ENCODE assay signal across 1 cellular context in genomic region chr20:53769041-53769440, GRCh38.
TF ChIP-seq lines count a peak whose summit lies in the region.

No MANE protein-coding gene starts in this region.

TF ChIP-seq in HepG2, 621 proteins besides CTCF, POLR2A, EP300 and RAD21 (continued from another document and continues in another):
- TF ChIP-seq, protein P1, sequence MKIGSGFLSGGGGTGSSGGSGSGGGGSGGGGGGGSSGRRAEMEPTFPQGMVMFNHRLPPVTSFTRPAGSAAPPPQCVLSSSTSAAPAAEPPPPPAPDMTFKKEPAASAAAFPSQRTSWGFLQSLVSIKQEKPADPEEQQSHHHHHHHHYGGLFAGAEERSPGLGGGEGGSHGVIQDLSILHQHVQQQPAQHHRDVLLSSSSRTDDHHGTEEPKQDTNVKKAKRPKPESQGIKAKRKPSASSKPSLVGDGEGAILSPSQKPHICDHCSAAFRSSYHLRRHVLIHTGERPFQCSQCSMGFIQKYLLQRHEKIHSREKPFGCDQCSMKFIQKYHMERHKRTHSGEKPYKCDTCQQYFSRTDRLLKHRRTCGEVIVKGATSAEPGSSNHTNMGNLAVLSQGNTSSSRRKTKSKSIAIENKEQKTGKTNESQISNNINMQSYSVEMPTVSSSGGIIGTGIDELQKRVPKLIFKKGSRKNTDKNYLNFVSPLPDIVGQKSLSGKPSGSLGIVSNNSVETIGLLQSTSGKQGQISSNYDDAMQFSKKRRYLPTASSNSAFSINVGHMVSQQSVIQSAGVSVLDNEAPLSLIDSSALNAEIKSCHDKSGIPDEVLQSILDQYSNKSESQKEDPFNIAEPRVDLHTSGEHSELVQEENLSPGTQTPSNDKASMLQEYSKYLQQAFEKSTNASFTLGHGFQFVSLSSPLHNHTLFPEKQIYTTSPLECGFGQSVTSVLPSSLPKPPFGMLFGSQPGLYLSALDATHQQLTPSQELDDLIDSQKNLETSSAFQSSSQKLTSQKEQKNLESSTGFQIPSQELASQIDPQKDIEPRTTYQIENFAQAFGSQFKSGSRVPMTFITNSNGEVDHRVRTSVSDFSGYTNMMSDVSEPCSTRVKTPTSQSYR (CRISPR knock-in tag; IDR thresholded peaks at IDR 0.05; ENCODE audit: borderline replicate concordance), result 0 out of 2 replicates have a peak, but pooled peaks have one; percentile 39
- peak; percentile 35; the same call in 1 of the 2 replicates for TF ChIP-seq MAF1 (CRISPR knock-in tag; IDR thresholded peaks at IDR 0.05; ENCODE audit: borderline replicate concordance)
- peak; percentile 17 for TF ChIP-seq MED8 (CRISPR knock-in tag; IDR thresholded peaks at IDR 0.05; ENCODE audit: insufficient replicate concordance)
- TF ChIP-seq TMF1 (CRISPR knock-in tag; IDR thresholded peaks at IDR 0.05; ENCODE audit: low read depth), result no peak
- no peak for TF ChIP-seq ZNF3 (CRISPR knock-in tag; IDR thresholded peaks at IDR 0.05)
- no peak for TF ChIP-seq PRDM10 (CRISPR knock-in tag; IDR thresholded peaks at IDR 0.05; ENCODE audit: low read depth)
- no peak for TF ChIP-seq ZNF850 (CRISPR knock-in tag; conservative IDR thresholded peaks at IDR 0.05)
- TF ChIP-seq SRSF4 (IDR thresholded peaks at IDR 0.05; ENCODE audit: low read depth, low read length, poor library complexity, severe bottlenecking), result no peak
- TF ChIP-seq ARID4A (CRISPR knock-in tag; IDR thresholded peaks at IDR 0.05; ENCODE audit: borderline replicate concordance), result no peak; the same call in 1 of the 2 replicates
- TF ChIP-seq ZKSCAN8 (CRISPR knock-in tag; IDR thresholded peaks at IDR 0.05; ENCODE audit: borderline replicate concordance), result 0 out of 2 replicates have a peak, but pooled peaks have one; percentile 63
- no peak for TF ChIP-seq JUN (CRISPR knock-in tag; IDR thresholded peaks at IDR 0.05)
- peak; percentile 51; the same call in 1 of the 2 replicates for TF ChIP-seq HOXA3 (CRISPR knock-in tag; IDR thresholded peaks at IDR 0.05)
- TF ChIP-seq NR2F1 (CRISPR knock-in tag; IDR thresholded peaks at IDR 0.05), result no peak
- TF ChIP-seq FLYWCH1 (CRISPR knock-in tag; IDR thresholded peaks at IDR 0.05), result no peak
- TF ChIP-seq POGZ (CRISPR knock-in tag; IDR thresholded peaks at IDR 0.05), result peak; percentile 60; the same call in 1 of the 2 replicates
- no peak for TF ChIP-seq ZNF550 (CRISPR knock-in tag; IDR thresholded peaks at IDR 0.05; ENCODE audit: borderline replicate concordance)
- no peak for TF ChIP-seq ZNF574 (CRISPR knock-in tag; IDR thresholded peaks at IDR 0.05)
- TF ChIP-seq CEBPG (CRISPR knock-in tag; IDR thresholded peaks at IDR 0.05), result peak; percentile 51
- TF ChIP-seq SIX4 (CRISPR knock-in tag; IDR thresholded peaks at IDR 0.05), result peak; percentile 99
- TF ChIP-seq, protein P2, sequence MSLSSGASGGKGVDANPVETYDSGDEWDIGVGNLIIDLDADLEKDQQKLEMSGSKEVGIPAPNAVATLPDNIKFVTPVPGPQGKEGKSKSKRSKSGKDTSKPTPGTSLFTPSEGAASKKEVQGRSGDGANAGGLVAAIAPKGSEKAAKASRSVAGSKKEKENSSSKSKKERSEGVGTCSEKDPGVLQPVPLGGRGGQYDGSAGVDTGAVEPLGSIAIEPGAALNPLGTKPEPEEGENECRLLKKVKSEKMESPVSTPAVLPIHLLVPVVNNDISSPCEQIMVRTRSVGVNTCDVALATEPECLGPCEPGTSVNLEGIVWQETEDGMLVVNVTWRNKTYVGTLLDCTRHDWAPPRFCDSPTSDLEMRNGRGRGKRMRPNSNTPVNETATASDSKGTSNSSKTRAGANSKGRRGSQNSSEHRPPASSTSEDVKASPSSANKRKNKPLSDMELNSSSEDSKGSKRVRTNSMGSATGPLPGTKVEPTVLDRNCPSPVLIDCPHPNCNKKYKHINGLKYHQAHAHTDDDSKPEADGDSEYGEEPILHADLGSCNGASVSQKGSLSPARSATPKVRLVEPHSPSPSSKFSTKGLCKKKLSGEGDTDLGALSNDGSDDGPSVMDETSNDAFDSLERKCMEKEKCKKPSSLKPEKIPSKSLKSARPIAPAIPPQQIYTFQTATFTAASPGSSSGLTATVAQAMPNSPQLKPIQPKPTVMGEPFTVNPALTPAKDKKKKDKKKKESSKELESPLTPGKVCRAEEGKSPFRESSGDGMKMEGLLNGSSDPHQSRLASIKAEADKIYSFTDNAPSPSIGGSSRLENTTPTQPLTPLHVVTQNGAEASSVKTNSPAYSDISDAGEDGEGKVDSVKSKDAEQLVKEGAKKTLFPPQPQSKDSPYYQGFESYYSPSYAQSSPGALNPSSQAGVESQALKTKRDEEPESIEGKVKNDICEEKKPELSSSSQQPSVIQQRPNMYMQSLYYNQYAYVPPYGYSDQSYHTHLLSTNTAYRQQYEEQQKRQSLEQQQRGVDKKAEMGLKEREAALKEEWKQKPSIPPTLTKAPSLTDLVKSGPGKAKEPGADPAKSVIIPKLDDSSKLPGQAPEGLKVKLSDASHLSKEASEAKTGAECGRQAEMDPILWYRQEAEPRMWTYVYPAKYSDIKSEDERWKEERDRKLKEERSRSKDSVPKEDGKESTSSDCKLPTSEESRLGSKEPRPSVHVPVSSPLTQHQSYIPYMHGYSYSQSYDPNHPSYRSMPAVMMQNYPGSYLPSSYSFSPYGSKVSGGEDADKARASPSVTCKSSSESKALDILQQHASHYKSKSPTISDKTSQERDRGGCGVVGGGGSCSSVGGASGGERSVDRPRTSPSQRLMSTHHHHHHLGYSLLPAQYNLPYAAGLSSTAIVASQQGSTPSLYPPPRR (CRISPR knock-in tag; IDR thresholded peaks at IDR 0.05; ENCODE audit: borderline replicate concordance), result peak; percentile 58; the same call in 1 of the 2 replicates
- TF ChIP-seq ZNF737 (CRISPR knock-in tag; IDR thresholded peaks at IDR 0.05; ENCODE audit: borderline replicate concordance), result no peak
- no peak for TF ChIP-seq ZNF709 (CRISPR knock-in tag; IDR thresholded peaks at IDR 0.05)
- peak; percentile 65; the same call in 1 of the 2 replicates for TF ChIP-seq HDAC1 (CRISPR knock-in tag; IDR thresholded peaks at IDR 0.05)
- no peak; the same call in 1 of the 2 replicates for TF ChIP-seq SALL1 (CRISPR knock-in tag; IDR thresholded peaks at IDR 0.05)
- no peak for TF ChIP-seq ZNF552 (CRISPR knock-in tag; IDR thresholded peaks at IDR 0.05; ENCODE audit: borderline replicate concordance)
- TF ChIP-seq MIXL1 (CRISPR knock-in tag; IDR thresholded peaks at IDR 0.05), result peak; percentile 91
- TF ChIP-seq MED1 (CRISPR knock-in tag; IDR thresholded peaks at IDR 0.05), result peak; percentile 90
- TF ChIP-seq CSRNP1 (CRISPR knock-in tag; IDR thresholded peaks at IDR 0.05), result no peak
- TF ChIP-seq RNF2 (conservative IDR thresholded peaks at IDR 0.05; ENCODE audit: low read depth), result no peak
- no peak for TF ChIP-seq ZNF136 (CRISPR knock-in tag; IDR thresholded peaks at IDR 0.05; ENCODE audit: low read depth)
- TF ChIP-seq RXRB (CRISPR knock-in tag; IDR thresholded peaks at IDR 0.05; ENCODE audit: borderline replicate concordance), result peak; percentile 90
- TF ChIP-seq GTF3A (CRISPR knock-in tag; conservative IDR thresholded peaks at IDR 0.05), result no peak
- TF ChIP-seq MAFF (IDR thresholded peaks at IDR 0.05; ENCODE audit: low read depth, low read length), result no peak
- TF ChIP-seq REXO4 (CRISPR knock-in tag; IDR thresholded peaks at IDR 0.05; ENCODE audit: borderline replicate concordance), result no peak
- TF ChIP-seq, protein P3, sequence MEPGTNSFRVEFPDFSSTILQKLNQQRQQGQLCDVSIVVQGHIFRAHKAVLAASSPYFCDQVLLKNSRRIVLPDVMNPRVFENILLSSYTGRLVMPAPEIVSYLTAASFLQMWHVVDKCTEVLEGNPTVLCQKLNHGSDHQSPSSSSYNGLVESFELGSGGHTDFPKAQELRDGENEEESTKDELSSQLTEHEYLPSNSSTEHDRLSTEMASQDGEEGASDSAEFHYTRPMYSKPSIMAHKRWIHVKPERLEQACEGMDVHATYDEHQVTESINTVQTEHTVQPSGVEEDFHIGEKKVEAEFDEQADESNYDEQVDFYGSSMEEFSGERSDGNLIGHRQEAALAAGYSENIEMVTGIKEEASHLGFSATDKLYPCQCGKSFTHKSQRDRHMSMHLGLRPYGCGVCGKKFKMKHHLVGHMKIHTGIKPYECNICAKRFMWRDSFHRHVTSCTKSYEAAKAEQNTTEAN (CRISPR knock-in tag; conservative IDR thresholded peaks at IDR 0.05), result 0 out of 2 replicates have a peak, but pooled peaks have one; percentile 58
- peak; percentile 57 for TF ChIP-seq KMT2B (CRISPR knock-in tag; IDR thresholded peaks at IDR 0.05)
- no peak for TF ChIP-seq ZSCAN29 (CRISPR knock-in tag; conservative IDR thresholded peaks at IDR 0.05)
- no peak; the same call in 1 of the 2 replicates for TF ChIP-seq JDP2 (CRISPR knock-in tag; IDR thresholded peaks at IDR 0.05; ENCODE audit: borderline replicate concordance)
- no peak for TF ChIP-seq HNRNPH1 (optimal IDR thresholded peaks at IDR 0.05; ENCODE audit: low read depth, low read length)
- no peak for TF ChIP-seq ZBTB20 (CRISPR knock-in tag; IDR thresholded peaks at IDR 0.05; ENCODE audit: borderline replicate concordance, low read depth)
